Comparison of ENCODE assay signal across 27 cellular contexts in genomic region chr3:134808835-134809234, GRCh38.
"Had no signal": no experiment of that assay in that cellular context is flagged by ENCODE, and none has a peak within 500 bp of the region (broad histone marks: within the 10 kb centered on the region; RNA-seq: fewer than 3 reads in every experiment).

No MANE protein-coding gene starts in this region.

- H3K36me3 ChIP-seq: neural progenitor cell, ovary, right lobe of liver, sigmoid colon, thoracic aorta, thyroid gland, tibial nerve, upper lobe of left lung, vagina had no signal

- H3K4me3 ChIP-seq: neural progenitor cell, ovary, psoas muscle, right lobe of liver, sigmoid colon, thoracic aorta, thyroid gland, tibial nerve, upper lobe of left lung, vagina had no signal

- H3K4me1 Mint-ChIP-seq: natural killer cell had no signal

- DNase-seq: natural killer cell; occipital lobe; ovary; posterior cingulate gyrus; psoas muscle; right cardiac atrium; right lobe of liver; sigmoid colon; stimulated activated CD4-positive, alpha-beta T cell treated with anti-CD3 and anti-CD28 coated beads, Interleukin-15, amount 100 ng/mL, for 24 hours; stimulated activated CD4-positive, alpha-beta T cell treated with anti-CD3 and anti-CD28 coated beads, Interleukin-4, amount 100 ng/mL, for 1 hour; stimulated activated CD4-positive, alpha-beta T cell treated with anti-CD3 and anti-CD28 coated beads, Interleukin-4, amount 100 ng/mL, for 4 hours; stimulated activated CD8-positive, alpha-beta memory T cell treated with anti-CD3 and anti-CD28 coated beads, Interleukin-4, amount 100 ng/mL, for 48 hours; stimulated activated naive CD4-positive, alpha-beta T cell; stimulated activated naive CD8-positive, alpha-beta T cell treated with anti-CD3 and anti-CD28 coated beads, Interleukin-15, amount 100 ng/mL, for 72 hours; stimulated activated naive CD8-positive, alpha-beta T cell treated with anti-CD3 and anti-CD28 coated beads, Interleukin-15, Interleukin-2, amounts not matched to agents 100 U/mL and 50 U/mL, for 24 hours; substantia nigra; thyroid gland; trophoblast cell; upper lobe of left lung had no signal

- ATAC-seq: natural killer cell; psoas muscle; right cardiac atrium; right lobe of liver; stimulated activated memory B cell treated with anti-CD40 and anti-IgM and Interleukin-4, amounts not matched to agents 10 μg/mL and 1 μg/mL and 100 μg/mL, for 72 hours; stimulated activated naive CD8-positive, alpha-beta T cell treated with anti-CD3 and anti-CD28 coated beads, Interleukin-15, amount 100 ng/mL, for 72 hours; stimulated activated naive CD8-positive, alpha-beta T cell treated with anti-CD3 and anti-CD28 coated beads, Interleukin-15, Interleukin-2, amounts not matched to agents 100 U/mL and 50 U/mL, for 24 hours had no signal

- H3K9ac ChIP-seq: neural progenitor cell, parathyroid adenoma had no signal

- H3K4me1 ChIP-seq: parathyroid adenoma, right lobe of liver, thyroid gland, tibial nerve, upper lobe of left lung, vagina had no signal

- H3K9me3 ChIP-seq: ovary, psoas muscle, right lobe of liver, sigmoid colon, thoracic aorta, thyroid gland, tibial nerve, upper lobe of left lung, vagina had no signal

- H3K27ac Mint-ChIP-seq: natural killer cell; nephron; neural progenitor cell; progenitor cell of endocrine pancreas; stimulated activated memory B cell treated with anti-CD40 and anti-IgM and Interleukin-4, amounts not matched to agents 10 μg/mL and 1 μg/mL and 100 μg/mL, for 72 hours; stimulated activated naive CD8-positive, alpha-beta T cell treated with anti-CD3 and anti-CD28 coated beads, Interleukin-15, amount 100 ng/mL, for 72 hours had no signal

- H3K9me3 Mint-ChIP-seq: natural killer cell; nephron; neural progenitor cell; stimulated activated memory B cell treated with anti-CD40 and anti-IgM and Interleukin-4, amounts not matched to agents 10 μg/mL and 1 μg/mL and 100 μg/mL, for 72 hours had no signal

- H2AFZ ChIP-seq: neural progenitor cell, parathyroid adenoma had no signal

- H3K4me3 Mint-ChIP-seq: natural killer cell; nephron; neural progenitor cell; stimulated activated memory B cell treated with anti-CD40 and anti-IgM and Interleukin-4, amounts not matched to agents 10 μg/mL and 1 μg/mL and 100 μg/mL, for 72 hours; stimulated activated naive CD8-positive, alpha-beta T cell treated with anti-CD3 and anti-CD28 coated beads, Interleukin-15, amount 100 ng/mL, for 72 hours had no signal

- H3K27me3 Mint-ChIP-seq: stimulated activated memory B cell treated with anti-CD40 and anti-IgM and Interleukin-4, amounts not matched to agents 10 μg/mL and 1 μg/mL and 100 μg/mL, for 72 hours had no signal

- H3K27me3 ChIP-seq: neural progenitor cell, ovary, right lobe of liver, sigmoid colon, thyroid gland, tibial nerve, upper lobe of left lung, vagina had no signal

- H3K36me3 Mint-ChIP-seq: natural killer cell; neural progenitor cell; stimulated activated memory B cell treated with anti-CD40 and anti-IgM and Interleukin-4, amounts not matched to agents 10 μg/mL and 1 μg/mL and 100 μg/mL, for 72 hours had no signal

- H3K79me2 ChIP-seq: parathyroid adenoma had no signal

- H3K27ac ChIP-seq: neural progenitor cell, ovary, parathyroid adenoma, psoas muscle, right lobe of liver, sigmoid colon, thoracic aorta, thyroid gland, tibial nerve, upper lobe of left lung, vagina had no signal
